Comparison of ENCODE assay signal across 26 cellular contexts in the genomic region with DNA sequence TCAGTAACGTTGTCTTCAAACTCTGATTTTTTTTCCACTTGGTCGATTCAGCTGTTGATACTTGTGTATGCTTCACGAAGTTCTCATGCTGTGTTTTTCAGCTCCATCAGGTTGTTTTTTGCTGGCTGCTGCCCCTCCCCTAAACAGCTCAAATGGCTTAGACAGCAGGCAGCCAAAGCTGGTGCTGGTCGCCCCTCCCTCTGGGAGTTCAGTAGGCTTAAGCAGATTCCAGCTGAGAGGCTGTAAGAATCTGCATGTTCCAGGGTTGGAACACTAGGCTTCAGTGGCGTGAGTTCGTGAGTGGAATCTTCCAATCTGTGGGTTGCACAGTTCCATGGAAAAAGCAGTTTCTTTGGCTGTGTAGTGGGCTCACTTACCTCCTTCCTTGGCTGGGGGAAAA. TPM values are rescaled to one million over a fixed set of nuclear protein-coding genes. Genes with fewer than 3 reads are reported as not detected.
A peak's percentile ranks its signal among the peaks of the same experiment; 100 is the strongest.
DNase-seq lines count a peak whose midpoint lies in the region; ATAC-seq and TF ChIP-seq lines count a peak whose summit lies in the region.
"Had no signal": no experiment of that assay in that cellular context is flagged by ENCODE, and none has a peak within 500 bp of the region (broad histone marks: within the 10 kb centered on the region; RNA-seq: fewer than 3 reads in every experiment).

No MANE protein-coding gene starts in this region.

- H3K9me3 Mint-ChIP-seq in GM23338 = peaks cover 28% of the 10 kb centered on the region

- H3K14ac ChIP-seq in neuronal stem cell (ENCODE audit: low read length) = no peak overlapping the region

- no peak overlapping the region for H3K4ac ChIP-seq in neuronal stem cell (ENCODE audit: low read length)

- H3K18ac ChIP-seq in neuronal stem cell (ENCODE audit: low read length) = no peak overlapping the region

- no peak overlapping the region for H3K9ac ChIP-seq in neuronal stem cell (ENCODE audit: low read depth, low read length, poor library complexity)
- H3K9ac ChIP-seq: BLaER1 treated with 17β-estradiol and CSF1 and Interleukin-3, amounts not matched to agents 10 nM and 100 nM had no signal

- no peak overlapping the region for H4K91ac ChIP-seq in neuronal stem cell (ENCODE audit: low read depth, low read length, poor library complexity)

- H3K36me3 Mint-ChIP-seq in GM23338 (ENCODE audit: low read depth) = peaks cover 13% of the 10 kb centered on the region; the same call in 2 of the 3 replicates

- no peak overlapping the region for H2BK12ac ChIP-seq in neuronal stem cell (ENCODE audit: low read length)

- H2BK5ac ChIP-seq in neuronal stem cell (ENCODE audit: low read length) = no peak overlapping the region

- H3K4me1 Mint-ChIP-seq in GM23338 = peaks cover 5% of the 10 kb centered on the region; the same call in 1 of the 3 replicates

- H3K9me2 ChIP-seq in GM23338 (ENCODE audit: insufficient read depth) = no peaks in the 10 kb centered on the region

- H2BK15ac ChIP-seq in neuronal stem cell (ENCODE audit: low read length) = no peak overlapping the region

- peaks cover 0 to 4% of the 10 kb centered on the region in 2 donors for H3K9me3 ChIP-seq in neuronal stem cell (replicated peaks in 1 of 2; ENCODE audit: control insufficient read depth in 2 of 2, insufficient read depth in 1 of 2, low read depth in 1 of 2, low read length in 2 of 2)
- H3K9me3 ChIP-seq: A549 had no signal

- H4K8ac ChIP-seq in neuronal stem cell (ENCODE audit: low read depth, low read length) = no peak overlapping the region

- H3K4me1 ChIP-seq in GM23338 (ENCODE audit: insufficient read depth) = no peaks in the 10 kb centered on the region
- peaks cover 0 to 3% of the 10 kb centered on the region in 2 donors for H3K4me1 ChIP-seq in neuronal stem cell (ENCODE audit: control insufficient read depth in 2 of 2, insufficient read depth in 1 of 2, low read depth in 1 of 2, low read length in 2 of 2)
- H3K4me1 ChIP-seq: A549; BLaER1 treated with 17β-estradiol and CSF1 and Interleukin-3, amounts not matched to agents 10 nM and 100 nM had no signal

- no peak overlapping the region for H2AFZ ChIP-seq in GM23338
- peak overlapping the region; percentile 73 for H2AFZ ChIP-seq in neuronal stem cell (ENCODE audit: low read length)

- H3K27ac ChIP-seq in GM23338 (ENCODE audit: low read depth) = no peak overlapping the region
- H3K27ac ChIP-seq in neuronal stem cell (replicated peaks; ENCODE audit: low read length) = no peak overlapping the region
- H3K27ac ChIP-seq: A549; BLaER1 treated with 17β-estradiol and CSF1 and Interleukin-3, amounts not matched to agents 10 nM and 100 nM; HL-60; SJSA1 had no signal

- H3K23ac ChIP-seq in neuronal stem cell (ENCODE audit: low read depth, low read length, poor library complexity) = no peak overlapping the region

- no peaks in the 10 kb centered on the region for H3K27me3 Mint-ChIP-seq in GM23338 (ENCODE audit: insufficient read depth, low read depth, poor library complexity)
- H3K27me3 Mint-ChIP-seq: CD4-positive, alpha-beta T cell had no signal

- H3K36me3 ChIP-seq in GM23338 (ENCODE audit: insufficient read depth) (peaks cover 4% of the 10 kb centered on the region; the same call in 1 of the 2 replicates), neuronal stem cell (replicated peaks in 1 of 2; ENCODE audit: control insufficient read depth in 2 of 2, insufficient read depth in 2 of 2, low read length in 2 of 2) (no peaks in the 10 kb centered on the region)
- H3K36me3 ChIP-seq: BLaER1 treated with 17β-estradiol and CSF1 and Interleukin-3, amounts not matched to agents 10 nM and 100 nM; SJSA1 had no signal

- no peak for TF ChIP-seq CTCF in GM23338 (conservative IDR thresholded peaks at IDR 0.05; ENCODE audit: low read depth in 2 of 2)

- H3K79me1 ChIP-seq in neuronal stem cell (ENCODE audit: low read depth, low read length) = no peaks in the 10 kb centered on the region

- H2AK5ac ChIP-seq in neuronal stem cell (ENCODE audit: low read depth, low read length) = no peak overlapping the region

- H3F3A ChIP-seq in GM23338 (replicated peaks; ENCODE audit: low read depth) = no peaks in the 10 kb centered on the region

- H3K4me3 ChIP-seq in GM23338 (no peak overlapping the region), neuronal stem cell (ENCODE audit: low read length in 2 of 2) (peak overlapping the region in 1 of 2 donors; percentile 49)
- H3K4me3 ChIP-seq: A549; BLaER1 treated with 17β-estradiol and CSF1 and Interleukin-3, amounts not matched to agents 10 nM and 100 nM; GM12878; SJSA1 had no signal

- no peaks in the 10 kb centered on the region for H4K20me1 ChIP-seq in GM23338 (replicated peaks; ENCODE audit: insufficient read depth)
- H4K20me1 ChIP-seq: BLaER1 treated with 17β-estradiol and CSF1 and Interleukin-3, amounts not matched to agents 10 nM and 100 nM had no signal

- H3K27ac Mint-ChIP-seq in GM23338 = no peak overlapping the region
- H3K27ac Mint-ChIP-seq: CD4-positive, alpha-beta T cell had no signal

- no peaks in the 10 kb centered on the region for H3K79me2 ChIP-seq in GM23338 (replicated peaks; ENCODE audit: insufficient read depth)

- ATAC-seq in GM23338 = peak; percentile 39; the same call in 2 of the 3 replicates
- ATAC-seq: A549, GM12878 had no signal

- DNase-seq in GM23338 (ENCODE audit: low spot score) (no peak), NCI-H748 (lab: John Stamatoyannopoulos, UW; ENCODE audit: unreplicated experiment) (peak; percentile 89), ecto neural progenitor cell (ENCODE audit: low spot score) (peak; percentile 56), neuronal stem cell (ENCODE audit: low spot score) (no peak), DMS79 treated with DMSO at 0.1 percent for 48 hours (lab: John Stamatoyannopoulos, UW) (no peak), superior temporal gyrus (ENCODE audit: extremely low spot score) (no peak), T1000 (lab: John Stamatoyannopoulos, UW) (no peak)
- DNase-seq: AML-193; CD4-positive, alpha-beta T cell; GDM1; GOT3; Karpas-422; NCI-H1092; NCI-H1417 treated with DMSO at 0.1 percent for 48 hours; NCI-H1694 treated with DMSO at 0.1 percent for 48 hours; NCI-H2081 treated with DMSO at 0.1 percent for 48 hours; NCI-H446 treated with DMSO at 0.1 percent for 48 hours; NCI-H526 treated with DMSO at 0.1 percent for 48 hours; NK-92 treated with Interleukin-12 subunit alpha and Interleukin-12 subunit beta, amount 100 ng/mL, for 24 hours; Right ventricle myocardium superior; RPMI8226 had no signal

- H3K27me3 ChIP-seq in GM23338 (ENCODE audit: insufficient read depth) (no peaks in the 10 kb centered on the region), neuronal stem cell (ENCODE audit: control insufficient read depth in 3 of 3, insufficient read depth in 3 of 3, low read depth in 1 of 3, low read length in 3 of 3) (no peaks in the 10 kb centered on the region)
- H3K27me3 ChIP-seq: BLaER1 treated with 17β-estradiol and CSF1 and Interleukin-3, amounts not matched to agents 10 nM and 100 nM; SJSA1 had no signal

- H3K4me2 ChIP-seq in GM23338 (no peak overlapping the region), neuronal stem cell (ENCODE audit: insufficient read depth, low read length, poor library complexity, severe bottlenecking) (no peak overlapping the region)
- H3K4me2 ChIP-seq: A549; BLaER1 treated with 17β-estradiol and CSF1 and Interleukin-3, amounts not matched to agents 10 nM and 100 nM had no signal

- WGBS in neuronal stem cell (ENCODE audit: extremely low coverage in 2 of 2, insufficient read length in 2 of 2, insufficient replicate concordance in 1 of 2), 2 donors = no CpG with 5 or more reads among the region's 6 CpGs

- no peak overlapping the region for H2BK120ac ChIP-seq in neuronal stem cell (ENCODE audit: low read depth, low read length)

- H3K4me3 Mint-ChIP-seq in GM23338 = no peak overlapping the region
- H3K4me3 Mint-ChIP-seq: CD4-positive, alpha-beta T cell had no signal

TF ChIP-seq in GM23338, 12 proteins besides CTCF, POLR2A, EP300 and RAD21:
- TF ChIP-seq EZH2 (IDR thresholded peaks at IDR 0.05; ENCODE audit: low read depth, unreplicated experiment) (no peak), STAT1 (IDR thresholded peaks at IDR 0.05; ENCODE audit: unreplicated experiment) (no peak), CREB1 (CRISPR knock-in tag; IDR thresholded peaks at IDR 0.05; ENCODE audit: low read depth) (no peak), JUNB (IDR thresholded peaks at IDR 0.05; ENCODE audit: unreplicated experiment) (no peak)
- TF ChIP-seq, protein P1, sequence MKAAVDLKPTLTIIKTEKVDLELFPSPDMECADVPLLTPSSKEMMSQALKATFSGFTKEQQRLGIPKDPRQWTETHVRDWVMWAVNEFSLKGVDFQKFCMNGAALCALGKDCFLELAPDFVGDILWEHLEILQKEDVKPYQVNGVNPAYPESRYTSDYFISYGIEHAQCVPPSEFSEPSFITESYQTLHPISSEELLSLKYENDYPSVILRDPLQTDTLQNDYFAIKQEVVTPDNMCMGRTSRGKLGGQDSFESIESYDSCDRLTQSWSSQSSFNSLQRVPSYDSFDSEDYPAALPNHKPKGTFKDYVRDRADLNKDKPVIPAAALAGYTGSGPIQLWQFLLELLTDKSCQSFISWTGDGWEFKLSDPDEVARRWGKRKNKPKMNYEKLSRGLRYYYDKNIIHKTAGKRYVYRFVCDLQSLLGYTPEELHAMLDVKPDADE (IDR thresholded peaks at IDR 0.05) = no peak

RNA-seq across cellular contexts. Expression of a gene that starts 10.3 kb away (rescaled TPM):
- total RNA-seq in GM23338 (2014; rRNA removed; shearing (Covaris generic)) = 0.66 TPM in 1 of 2 replicates, not detected in the other
- polyA plus RNA-seq in GM23338 (2016; fragmentation: Nextera tagmentation; extraction: Ambion mirVana) = 0.21 and 0.33 TPM in 2 replicates
- 0.15 TPM for polyA plus RNA-seq in neuronal stem cell (2013, experiment 1 of 2)
- polyA plus RNA-seq in neuronal stem cell (2013, experiment 2 of 2) = 0.19 TPM
- total RNA-seq: CD4-positive, alpha-beta T cell; GM12878 had no signal
- polyA plus RNA-seq: GM12878 had no signal

RNA-seq across cellular contexts. Expression of a gene that starts 57.0 kb away (rescaled TPM):
- total RNA-seq in GM23338 (2014; rRNA removed; shearing (Covaris generic)) = not detected in 2 replicates
- polyA plus RNA-seq in GM23338 (2016; fragmentation: Nextera tagmentation; extraction: Ambion mirVana) = 0.23 TPM in 1 of 2 replicates, not detected in the other
- not detected for polyA plus RNA-seq in neuronal stem cell (2013, experiment 1 of 2)
- polyA plus RNA-seq in neuronal stem cell (2013, experiment 2 of 2) = not detected
- total RNA-seq: CD4-positive, alpha-beta T cell; GM12878; Right ventricle myocardium superior; SJSA1 had no signal
- polyA plus RNA-seq: A549 had no signal

Comparison
In these comparisons a context has a peak if more than half of its experiments do, and no peak if none do; other contexts are left out.
1. DNase-seq: peak in NCI-H748 (single experiment) and ecto neural progenitor cell (single experiment); none in GM23338 (single experiment), neuronal stem cell (single experiment), DMS79 treated with DMSO at 0.1 percent for 48 hours (single experiment), superior temporal gyrus (single experiment) and T1000 (single experiment).